16 cellular contexts compared by ENCODE assay signal in the genomic region with DNA sequence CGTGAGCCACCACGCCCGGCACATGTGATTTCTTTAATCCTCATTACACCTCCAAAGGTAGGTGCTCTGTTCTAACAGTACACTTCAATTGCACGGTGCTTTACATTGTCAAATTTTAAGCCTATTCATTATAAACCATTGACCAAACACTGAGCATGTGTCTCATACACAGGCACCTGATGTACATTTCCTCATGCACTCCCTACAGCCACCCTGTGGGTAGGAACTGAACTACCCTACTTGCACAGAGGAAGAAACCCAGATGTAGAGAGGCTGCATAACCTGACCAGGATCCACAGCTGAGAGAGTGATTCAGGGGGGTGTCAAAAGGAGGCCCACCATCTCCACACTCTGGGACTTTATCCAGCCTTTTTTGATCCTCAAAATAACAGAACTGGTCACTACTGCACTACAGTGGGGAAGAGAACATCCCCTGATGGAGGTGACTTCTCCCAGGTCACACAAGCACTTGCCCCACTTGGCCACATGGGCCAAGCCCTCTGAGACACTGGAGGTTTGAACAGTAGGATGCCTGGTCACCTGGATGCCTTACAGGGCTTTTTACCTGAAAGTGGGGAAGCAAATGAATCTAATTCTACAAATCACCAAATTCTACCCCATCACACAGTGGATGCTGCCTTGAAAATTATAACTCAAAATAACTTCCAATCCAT. TPM values are rescaled to one million over a fixed set of nuclear protein-coding genes. Genes with fewer than 3 reads are reported as not detected.
DNase-seq lines count a peak whose midpoint lies in the region; ATAC-seq, FAIRE-seq and TF ChIP-seq lines count a peak whose summit lies in the region.
"Had no signal": no experiment of that assay in that cellular context is flagged by ENCODE, and none has a peak within 500 bp of the region (broad histone marks: within the 10 kb centered on the region; RNA-seq: fewer than 3 reads in every experiment).

No MANE protein-coding gene starts in this region.

- H3K27me3 Mint-ChIP-seq in neural progenitor cell (ENCODE audit: insufficient read depth, low read depth): peaks cover 10% of the 10 kb centered on the region

- TF ChIP-seq CTCF in neural progenitor cell (IDR thresholded peaks at IDR 0.05) (peak; percentile 18), psoas muscle (IDR thresholded peaks at IDR 0.05) (no peak)

- H3K79me1 ChIP-seq in neuronal stem cell (ENCODE audit: low read depth, low read length): no peaks in the 10 kb centered on the region

- H3K36me3 Mint-ChIP-seq in neural progenitor cell: no peaks in the 10 kb centered on the region

- no peak overlapping the region for H4K91ac ChIP-seq in neuronal stem cell (ENCODE audit: low read depth, low read length, poor library complexity)

- H4K20me1 ChIP-seq in neural progenitor cell (ENCODE audit: low read depth): peaks cover 8% of the 10 kb centered on the region

- no peak for ATAC-seq in psoas muscle
- ATAC-seq: left cardiac atrium, pancreas had no signal

- H3K9ac ChIP-seq in neural progenitor cell (no peak overlapping the region), neuronal stem cell (ENCODE audit: low read depth, low read length, poor library complexity) (no peak overlapping the region)
- H3K9ac ChIP-seq: BLaER1 treated with 17β-estradiol and CSF1 and Interleukin-3, amounts not matched to agents 10 nM and 100 nM had no signal

- peaks cover 9% of the 10 kb centered on the region for H3K4me1 Mint-ChIP-seq in neural progenitor cell

- no peak overlapping the region for H2BK12ac ChIP-seq in neuronal stem cell (ENCODE audit: low read length)

- peak; percentile 14 for DNase-seq in NCI-H345 (lab: John Stamatoyannopoulos, UW)
- DNase-seq in NCI-H345 treated with DMSO at 0.1 percent for 48 hours (lab: John Stamatoyannopoulos, UW; ENCODE audit: unreplicated experiment): no peak
- DNase-seq in Kasumi-1 (lab: John Stamatoyannopoulos, UW): peak; percentile 39 to 45
- peak; percentile 52 for DNase-seq in SW480 (ENCODE audit: low spot score)
- no peak for DNase-seq in neural progenitor cell (ENCODE audit: low spot score)
- no peak for DNase-seq in HTR-8/SVneo (ENCODE audit: insufficient read length, low spot score)
- no peak for DNase-seq in psoas muscle
- DNase-seq in neuronal stem cell (ENCODE audit: low spot score): no peak
- DNase-seq: left cardiac atrium, NCI-H1048, pancreas had no signal

- H4K8ac ChIP-seq in neuronal stem cell (ENCODE audit: low read depth, low read length): no peak overlapping the region

- no peak overlapping the region for H3K23ac ChIP-seq in neuronal stem cell (ENCODE audit: low read depth, low read length, poor library complexity)

- no peaks in the 10 kb centered on the region for H3K9me3 Mint-ChIP-seq in neural progenitor cell

- no peak overlapping the region for H3K27ac ChIP-seq in neural progenitor cell
- no peak overlapping the region for H3K27ac ChIP-seq in psoas muscle
- no peak overlapping the region for H3K27ac ChIP-seq in neuronal stem cell (replicated peaks; ENCODE audit: low read length)
- H3K27ac ChIP-seq: BLaER1 treated with 17β-estradiol and CSF1 and Interleukin-3, amounts not matched to agents 10 nM and 100 nM; esophagus muscularis mucosa; pancreas; SJSA1; vagina had no signal

- no peak overlapping the region for H3K4ac ChIP-seq in neuronal stem cell (ENCODE audit: low read length)

- H3K18ac ChIP-seq in neuronal stem cell (ENCODE audit: low read length): no peak overlapping the region

- 75 to 83% (median 75%) methylated on average over 4 of the region's 4 CpGs for WGBS in psoas muscle, 3 donors
- no CpG with 5 or more reads among the region's 4 CpGs for WGBS in neuronal stem cell (ENCODE audit: extremely low coverage in 2 of 2, insufficient read length in 2 of 2, insufficient replicate concordance in 1 of 2), 2 donors

- no peak overlapping the region for H3K4me3 Mint-ChIP-seq in neural progenitor cell

- intact Hi-C loops in psoas muscle (cut with DNase I): loop anchor here in 1 of 2 donors (10.0 kb wide), 1 partner anchor 174 kb away; no protein-coding TSS in a partner anchor

- no peak overlapping the region for H2BK5ac ChIP-seq in neuronal stem cell (ENCODE audit: low read length)

- no peaks in the 10 kb centered on the region for H3F3A ChIP-seq in neural progenitor cell (ENCODE audit: low read depth)

- peaks cover 56% of the 10 kb centered on the region for H3K27me3 ChIP-seq in neural progenitor cell
- peaks cover 0 to 49% (median 3%) of the 10 kb centered on the region in 3 donors for H3K27me3 ChIP-seq in psoas muscle (ENCODE audit: insufficient read depth in 3 of 3, low read length in 2 of 3)
- H3K27me3 ChIP-seq in neuronal stem cell (ENCODE audit: control insufficient read depth in 3 of 3, insufficient read depth in 3 of 3, low read depth in 1 of 3, low read length in 3 of 3): peaks cover 0 to 22% (median 2%) of the 10 kb centered on the region in 3 experiments
- H3K27me3 ChIP-seq: vagina had no signal

- H2AFZ ChIP-seq in neural progenitor cell (replicated peaks) (no peak overlapping the region), neuronal stem cell (ENCODE audit: low read length) (no peak overlapping the region)

- H2BK15ac ChIP-seq in neuronal stem cell (ENCODE audit: low read length): no peak overlapping the region

- no peak overlapping the region for H3K27ac Mint-ChIP-seq in neural progenitor cell

- H3K14ac ChIP-seq in neuronal stem cell (ENCODE audit: low read length): no peak overlapping the region

- no peak for FAIRE-seq in HTR-8/SVneo (lab: Jason Lieb, UNC)
- FAIRE-seq: astrocyte, pancreas had no signal

- H3K36me3 ChIP-seq in neural progenitor cell (no peaks in the 10 kb centered on the region), psoas muscle (ENCODE audit: insufficient read depth in 1 of 2, low read depth in 1 of 2) (no peaks in the 10 kb centered on the region), neuronal stem cell (replicated peaks in 1 of 2; ENCODE audit: control insufficient read depth in 2 of 2, insufficient read depth in 2 of 2, low read length in 2 of 2) (no peaks in the 10 kb centered on the region)
- H3K36me3 ChIP-seq: BLaER1 treated with 17β-estradiol and CSF1 and Interleukin-3, amounts not matched to agents 10 nM and 100 nM; esophagus muscularis mucosa; pancreas; SJSA1; vagina had no signal

- H3K4me1 ChIP-seq in neural progenitor cell: no peaks in the 10 kb centered on the region
- H3K4me1 ChIP-seq in psoas muscle: no peaks in the 10 kb centered on the region
- peaks cover 0 to 2% of the 10 kb centered on the region in 2 donors for H3K4me1 ChIP-seq in neuronal stem cell (ENCODE audit: control insufficient read depth in 2 of 2, insufficient read depth in 1 of 2, low read depth in 1 of 2, low read length in 2 of 2)
- H3K4me1 ChIP-seq: BLaER1 treated with 17β-estradiol and CSF1 and Interleukin-3, amounts not matched to agents 10 nM and 100 nM; pancreas; SJSA1; vagina had no signal

- H3K4me2 ChIP-seq in neural progenitor cell (no peak overlapping the region), neuronal stem cell (ENCODE audit: insufficient read depth, low read length, poor library complexity, severe bottlenecking) (no peak overlapping the region)
- H3K4me2 ChIP-seq: BLaER1 treated with 17β-estradiol and CSF1 and Interleukin-3, amounts not matched to agents 10 nM and 100 nM had no signal

- H3K4me3 ChIP-seq in neural progenitor cell (no peak overlapping the region), psoas muscle (no peak overlapping the region), neuronal stem cell (ENCODE audit: low read length in 2 of 2) (no peak overlapping the region)
- H3K4me3 ChIP-seq: BLaER1 treated with 17β-estradiol and CSF1 and Interleukin-3, amounts not matched to agents 10 nM and 100 nM; esophagus muscularis mucosa; pancreas; SJSA1; vagina had no signal

- H3K79me2 ChIP-seq in neural progenitor cell (ENCODE audit: low read depth): no peaks in the 10 kb centered on the region

- H2AK5ac ChIP-seq in neuronal stem cell (ENCODE audit: low read depth, low read length): no peak overlapping the region

- H2BK120ac ChIP-seq in neuronal stem cell (ENCODE audit: low read depth, low read length): no peak overlapping the region

- H3K9me3 ChIP-seq in neural progenitor cell (ENCODE audit: low read depth) (no peaks in the 10 kb centered on the region), psoas muscle (no peaks in the 10 kb centered on the region), neuronal stem cell (replicated peaks in 1 of 2; ENCODE audit: control insufficient read depth in 2 of 2, insufficient read depth in 1 of 2, low read depth in 1 of 2, low read length in 2 of 2) (no peaks in the 10 kb centered on the region)
- H3K9me3 ChIP-seq: BLaER1 treated with 17β-estradiol and CSF1 and Interleukin-3, amounts not matched to agents 10 nM and 100 nM; esophagus muscularis mucosa; pancreas; SJSA1; vagina had no signal

RNA-seq across cellular contexts. Expression of a gene that starts 6.9 kb away (rescaled TPM):
- total RNA-seq in neural progenitor cell (ENCODE audit: low replicate concordance) (46.3 and 93.5 TPM in 2 replicates), psoas muscle (under 1 TPM in 2 of 4 donors, not detected in 2; 0.07 to 0.39 TPM)
- polyA plus RNA-seq in psoas muscle: under 1 TPM in 2 of 3 donors, not detected in 1; 0.03 to 0.09 TPM
- 77.1 TPM for polyA plus RNA-seq in neuronal stem cell (2013, experiment 1 of 2)
- polyA plus RNA-seq in neuronal stem cell (2013, experiment 2 of 2): 77.6 TPM
- total RNA-seq: left cardiac atrium, SJSA1 had no signal

RNA-seq across cellular contexts. Expression of a gene that starts 55.2 kb away (rescaled TPM):
- 42.8 and 55.0 TPM in 2 replicates for total RNA-seq in neural progenitor cell (ENCODE audit: low replicate concordance)
- not detected for total RNA-seq in psoas muscle
- under 1 TPM in 2 of 3 donors, not detected in 1; 0.12 to 0.23 TPM for polyA plus RNA-seq in psoas muscle
- polyA plus RNA-seq in neuronal stem cell (2013, experiment 1 of 2): 61.5 TPM
- 60.8 TPM for polyA plus RNA-seq in neuronal stem cell (2013, experiment 2 of 2)
- total RNA-seq: vagina had no signal

Comparison
In these comparisons a context has a peak if more than half of its experiments do, and no peak if none do; other contexts are left out.
1. DNase-seq: peak in NCI-H345 (single experiment), Kasumi-1 (2 of 2) and SW480 (single experiment); none in NCI-H345 treated with DMSO at 0.1 percent for 48 hours (single experiment), neural progenitor cell (single experiment), HTR-8/SVneo (single experiment), psoas muscle (0 of 2) and neuronal stem cell (single experiment).
2. RNA of a gene that starts 6.9 kb away (total RNA-seq): 46.3 to 93.5 TPM in neural progenitor cell; 0.07 to 0.39 TPM in psoas muscle; every median in the first group is over 10 times any median in the second.
3. RNA of a gene that starts 55.2 kb away (total RNA-seq): 42.8 to 55.0 TPM in neural progenitor cell; not detected in psoas muscle; every median in the first group is over 10 times any median in the second.